Comparison of ENCODE assay signal across 11 cellular contexts in the genomic region with DNA sequence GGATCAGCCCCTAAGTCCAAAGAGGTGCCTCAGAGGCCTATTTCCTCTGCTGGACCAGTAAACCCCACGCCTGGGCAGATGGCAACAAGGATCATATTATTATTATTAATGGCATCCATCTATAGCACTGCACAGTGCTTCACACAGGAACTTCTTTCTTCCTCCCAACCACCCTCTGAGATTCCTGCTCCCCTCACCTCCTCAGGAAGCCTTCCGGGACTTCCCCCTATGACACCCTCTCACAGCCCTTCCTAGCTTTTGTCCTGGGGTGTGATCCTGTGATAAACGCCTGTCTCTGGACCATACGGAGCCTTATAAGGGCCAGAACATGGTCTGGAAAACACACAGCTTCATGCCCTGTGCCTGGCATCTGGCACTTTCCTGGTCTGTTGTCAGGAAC. TPM values are rescaled to one million over a fixed set of nuclear protein-coding genes. Genes with fewer than 3 reads are reported as not detected.
DNase-seq lines count a peak whose midpoint lies in the region; ATAC-seq lines count a peak whose summit lies in the region.
"Had no signal": no experiment of that assay in that cellular context is flagged by ENCODE, and none has a peak within 500 bp of the region (broad histone marks: within the 10 kb centered on the region; RNA-seq: fewer than 3 reads in every experiment).

No MANE protein-coding gene starts in this region.

- peaks cover 3% of the 10 kb centered on the region for H3K27me3 Mint-ChIP-seq in activated T-cell treated with anti-CD3 and anti-CD28 coated beads, Interleukin-2, amount 50 U/mL, for 24 hours
- H3K27me3 Mint-ChIP-seq in activated CD4-positive, alpha-beta memory T cell treated with anti-CD3 and anti-CD28 coated beads for 36 hours = no peaks in the 10 kb centered on the region
- no peaks in the 10 kb centered on the region for H3K27me3 Mint-ChIP-seq in stimulated activated naive CD8-positive, alpha-beta T cell treated with anti-CD3 and anti-CD28 coated beads, Interleukin-15, amount 100 ng/mL, for 72 hours

- H3K27me3 ChIP-seq in iPS-18a (ENCODE audit: control insufficient read depth, insufficient read depth, low read length) = peaks cover 50% of the 10 kb centered on the region

- DNase-seq in activated T-cell treated with anti-CD3 and anti-CD28 coated beads, Interleukin-2, amount 50 U/mL, for 24 hours = no peak
- DNase-seq in activated T-cell treated with anti-CD3 and anti-CD28 coated beads for 4 hours (no peak), GF-D8 (lab: John Stamatoyannopoulos, UW) (no peak), NCI-H345 (lab: John Stamatoyannopoulos, UW) (no peak), retina (no peak)
- DNase-seq in activated CD4-positive, alpha-beta memory T cell treated with anti-CD3 and anti-CD28 coated beads for 36 hours = no peak
- DNase-seq in stimulated activated naive CD8-positive, alpha-beta T cell treated with anti-CD3 and anti-CD28 coated beads, Interleukin-15, amount 100 ng/mL, for 72 hours = no peak
- DNase-seq: NCI-H446 had no signal

- no peaks in the 10 kb centered on the region for H3K36me3 ChIP-seq in iPS-18a (ENCODE audit: control insufficient read depth, low read depth, low read length)

- H3K4me3 ChIP-seq in iPS-18a (ENCODE audit: low read length) = peak overlapping the region; percentile 7
- H3K4me3 ChIP-seq: lung had no signal

- CTCF ChIA-PET in activated CD4-positive, alpha-beta memory T cell treated with anti-CD3 and anti-CD28 coated beads for 36 hours (lab: Charles Lee) = interaction anchor here (0.9 to 7.4 kb wide), 26 partner anchors 8 to 613 kb away, joined by 3 to 100 read pairs (median 5); partner anchors contain the start of genes DISP3 and FBXO6

- POLR2A ChIA-PET in activated CD4-positive, alpha-beta memory T cell treated with anti-CD3 and anti-CD28 coated beads for 36 hours (lab: Charles Lee) = interaction anchor here (0.9 to 2.5 kb wide), 5 partner anchors 13 to 258 kb away, joined by 4 to 14 read pairs (median 10); partner anchors contain the start of genes FBXO6 and MAD2L2

- H3K27ac ChIP-seq in iPS-18a (ENCODE audit: low read length) = no peak overlapping the region

- H3K4me1 Mint-ChIP-seq in activated T-cell treated with anti-CD3 and anti-CD28 coated beads, Interleukin-2, amount 50 U/mL, for 24 hours (ENCODE audit: low read depth) = peaks cover 27% of the 10 kb centered on the region
- H3K4me1 Mint-ChIP-seq in activated CD4-positive, alpha-beta memory T cell treated with anti-CD3 and anti-CD28 coated beads for 36 hours (ENCODE audit: low read depth) = peaks cover 24% of the 10 kb centered on the region
- peaks cover 31% of the 10 kb centered on the region for H3K4me1 Mint-ChIP-seq in stimulated activated naive CD8-positive, alpha-beta T cell treated with anti-CD3 and anti-CD28 coated beads, Interleukin-15, amount 100 ng/mL, for 72 hours

- H3K9me3 Mint-ChIP-seq in activated T-cell treated with anti-CD3 and anti-CD28 coated beads, Interleukin-2, amount 50 U/mL, for 24 hours = no peaks in the 10 kb centered on the region
- H3K9me3 Mint-ChIP-seq in activated CD4-positive, alpha-beta memory T cell treated with anti-CD3 and anti-CD28 coated beads for 36 hours = no peaks in the 10 kb centered on the region
- no peaks in the 10 kb centered on the region for H3K9me3 Mint-ChIP-seq in stimulated activated naive CD8-positive, alpha-beta T cell treated with anti-CD3 and anti-CD28 coated beads, Interleukin-15, amount 100 ng/mL, for 72 hours

- ATAC-seq in stimulated activated naive CD8-positive, alpha-beta T cell treated with anti-CD3 and anti-CD28 coated beads, Interleukin-15, amount 100 ng/mL, for 72 hours = no peak

- H3K36me3 Mint-ChIP-seq in activated T-cell treated with anti-CD3 and anti-CD28 coated beads, Interleukin-2, amount 50 U/mL, for 24 hours (ENCODE audit: low read depth) = peaks cover 3% of the 10 kb centered on the region
- H3K36me3 Mint-ChIP-seq in activated CD4-positive, alpha-beta memory T cell treated with anti-CD3 and anti-CD28 coated beads for 36 hours = no peaks in the 10 kb centered on the region

- peaks cover 14% of the 10 kb centered on the region for H3K4me1 ChIP-seq in iPS-18a (ENCODE audit: control insufficient read depth, low read depth, low read length)

- no peaks in the 10 kb centered on the region for H3K9me3 ChIP-seq in iPS-18a (ENCODE audit: control insufficient read depth, low read depth, low read length)

- intact Hi-C loops in activated CD4-positive, alpha-beta memory T cell treated with anti-CD3 and anti-CD28 coated beads for 36 hours (cut with micrococcal nuclease) = loop anchor here (5.0 kb wide), 1 partner anchor 156 kb away; the partner anchor contains the start of genes CLCN6 and MTHFR

- H3K27ac Mint-ChIP-seq in activated T-cell treated with anti-CD3 and anti-CD28 coated beads, Interleukin-2, amount 50 U/mL, for 24 hours = no peak overlapping the region
- H3K27ac Mint-ChIP-seq in activated CD4-positive, alpha-beta memory T cell treated with anti-CD3 and anti-CD28 coated beads for 36 hours = no peak overlapping the region
- H3K27ac Mint-ChIP-seq in stimulated activated naive CD8-positive, alpha-beta T cell treated with anti-CD3 and anti-CD28 coated beads, Interleukin-15, amount 100 ng/mL, for 72 hours = peak overlapping the region in 1 of 2 donors; percentile 57

- peak overlapping the region; percentile 52 for H3K4me3 Mint-ChIP-seq in activated T-cell treated with anti-CD3 and anti-CD28 coated beads, Interleukin-2, amount 50 U/mL, for 24 hours
- peak overlapping the region; percentile 67 for H3K4me3 Mint-ChIP-seq in activated CD4-positive, alpha-beta memory T cell treated with anti-CD3 and anti-CD28 coated beads for 36 hours
- peak overlapping the region; percentile 66 to 80 for H3K4me3 Mint-ChIP-seq in stimulated activated naive CD8-positive, alpha-beta T cell treated with anti-CD3 and anti-CD28 coated beads, Interleukin-15, amount 100 ng/mL, for 72 hours

- no peak overlapping the region for H3K9ac ChIP-seq in iPS-18a (ENCODE audit: low read length)

RNA-seq across cellular contexts. Expression of gene FBXO2, which starts 3.2 kb away (rescaled TPM):
- total RNA-seq in activated CD4-positive, alpha-beta memory T cell treated with anti-CD3 and anti-CD28 coated beads for 36 hours = 1 to 10 TPM; 1.8 to 2.5 TPM

RNA-seq across cellular contexts. Expression of gene FBXO44, which starts 3.7 kb away (rescaled TPM):
- 10 to 100 TPM; 16.8 to 18.6 TPM for total RNA-seq in activated CD4-positive, alpha-beta memory T cell treated with anti-CD3 and anti-CD28 coated beads for 36 hours

RNA-seq across cellular contexts. Expression of gene FBXO6, which starts 13.0 kb away (rescaled TPM):
- 10 to 100 TPM; 14.1 to 15.1 TPM for total RNA-seq in activated CD4-positive, alpha-beta memory T cell treated with anti-CD3 and anti-CD28 coated beads for 36 hours
- total RNA-seq: G401 had no signal

RNA-seq across cellular contexts. Expression of gene MAD2L2, which starts 29.9 kb away (rescaled TPM):
- total RNA-seq in activated CD4-positive, alpha-beta memory T cell treated with anti-CD3 and anti-CD28 coated beads for 36 hours = 10 to 100 TPM; 88.5 to 93.2 TPM

RNA-seq across cellular contexts. Expression of gene DRAXIN, which starts 40.5 kb away (rescaled TPM):
- total RNA-seq in activated CD4-positive, alpha-beta memory T cell treated with anti-CD3 and anti-CD28 coated beads for 36 hours = under 1 TPM; 0.05 to 0.07 TPM
